ENCODE assay signal across 9 cellular contexts in genomic region chr14:90061849-90062794, GRCh38. TPM values are rescaled to one million over a fixed set of nuclear protein-coding genes. Genes with fewer than 3 reads are reported as not detected.
DNase-seq lines count a peak whose midpoint lies in the region; ATAC-seq and TF ChIP-seq lines count a peak whose summit lies in the region.
"Had no signal": no experiment of that assay in that cellular context is flagged by ENCODE, and none has a peak within 500 bp of the region (broad histone marks: within the 10 kb centered on the region; RNA-seq: fewer than 3 reads in every experiment).

Gene KCNK13, plus strand, starts transcription at chr14:90061994. Its CDS starts 212 bp downstream, at chr14:90062206.

- ATAC-seq in memory B cell (ENCODE audit: low read depth) (peak; percentile 21), upper lobe of right lung (peak; percentile 57), HG03280 (IDR thresholded peaks at IDR 0.05; ENCODE audit: unreplicated experiment) (no peak)

- no peaks in the 10 kb centered on the region for H3K36me3 Mint-ChIP-seq in memory B cell

- H3K4me3 ChIP-seq in OCI-LY7 (ENCODE audit: low read depth, low read length, poor library complexity, severe bottlenecking), result no peak within 1 kb of the TSS
- H3K4me3 ChIP-seq in coronary artery, result peak within 1 kb of the TSS; percentile 72
- H3K4me3 ChIP-seq in upper lobe of right lung, result peak within 1 kb of the TSS; percentile 45

- no peaks in the 10 kb centered on the region; the same call in 1 of the 2 replicates for H4K20me1 ChIP-seq in OCI-LY7 (ENCODE audit: insufficient read depth, low read length)

- peak within 1 kb of the TSS; percentile 88 for H3K4me3 Mint-ChIP-seq in memory B cell

- no TSS peak for BruUV-seq in OCI-LY7 (replicated peaks; lab: Mats Ljungman, UMichigan)

- H3K9me3 Mint-ChIP-seq in memory B cell, result peaks cover 7% of the 10 kb centered on the region

- H3K36me3 ChIP-seq in OCI-LY7 (ENCODE audit: insufficient read depth, low read length), result no peaks in the 10 kb centered on the region
- no peaks in the 10 kb centered on the region for H3K36me3 ChIP-seq in upper lobe of right lung
- H3K36me3 ChIP-seq: adrenal gland had no signal

- H3K4me1 Mint-ChIP-seq in memory B cell, result peaks cover 22% of the 10 kb centered on the region

- TF ChIP-seq CTCF in OCI-LY7 (conservative IDR thresholded peaks at IDR 0.05; ENCODE audit: low read length), result no peak
- no peak for TF ChIP-seq CTCF in coronary artery (IDR thresholded peaks at IDR 0.05)
- no peak for TF ChIP-seq CTCF in upper lobe of right lung (IDR thresholded peaks at IDR 0.05)

- H3K9me2 ChIP-seq in OCI-LY7 (ENCODE audit: insufficient read depth, low read length), result no peaks in the 10 kb centered on the region

- CTCF ChIA-PET in OCI-LY7 (lab: Charles Lee; ENCODE audit: unreplicated experiment), result no interaction called here

- H3K9me3 ChIP-seq in OCI-LY7 (ENCODE audit: low read length) (peaks cover 4% of the 10 kb centered on the region; the same call in 1 of the 2 replicates), upper lobe of right lung (no peaks in the 10 kb centered on the region)
- H3K9me3 ChIP-seq: adrenal gland had no signal

- peak; percentile 30 for DNase-seq in stimulated activated CD4-positive, alpha-beta T cell treated with anti-CD3 and anti-CD28 coated beads, Interleukin-15, amount 100 ng/mL, for 24 hours
- no peak for DNase-seq in stimulated activated CD4-positive, alpha-beta T cell treated with anti-CD3 and anti-CD28 coated beads, Interleukin-4, amount 100 ng/mL, for 24 hours
- DNase-seq in OCI-LY7 (ENCODE audit: low spot score) (no peak), coronary artery (ENCODE audit: low spot score) (no peak), memory B cell (ENCODE audit: low spot score in 2 of 2) (peak in 1 of 2 donors; percentile 17), upper lobe of right lung (no peak)
- no peak for DNase-seq in effector CD8-positive, alpha-beta T cell (lab: John Stamatoyannopoulos, UW)

- H3K27ac ChIP-seq in OCI-LY7 (ENCODE audit: low read depth, low read length, poor library complexity, severe bottlenecking) (no peak within 1 kb of the TSS), coronary artery (no peak within 1 kb of the TSS), upper lobe of right lung (no peak within 1 kb of the TSS)

- POLR2A ChIA-PET in OCI-LY7 (lab: Charles Lee), result no interaction called here

- H3K4me2 ChIP-seq in OCI-LY7 (ENCODE audit: low read length), result peak within 1 kb of the TSS; percentile 49; the same call in 1 of the 2 replicates

- peaks cover 76% of the 10 kb centered on the region for H3K27me3 ChIP-seq in upper lobe of right lung

- intact Hi-C loops in OCI-LY7 (cut with micrococcal nuclease; ENCODE audit: unreplicated experiment) (no loop called here), upper lobe of right lung (cut with DNase I) (no loop called here)

- peaks cover 37% of the 10 kb centered on the region for H3K27me3 Mint-ChIP-seq in memory B cell

- H2AFZ ChIP-seq in OCI-LY7 (ENCODE audit: low read length), result no peak within 1 kb of the TSS

- H3K27ac Mint-ChIP-seq in memory B cell, result no peak within 1 kb of the TSS

- H3K79me2 ChIP-seq in OCI-LY7 (ENCODE audit: insufficient read depth, low read depth, low read length), result no peaks in the 10 kb centered on the region

- H3K4me1 ChIP-seq in OCI-LY7 (ENCODE audit: insufficient read depth, low read length, poor library complexity, severe bottlenecking) (no peaks in the 10 kb centered on the region), upper lobe of right lung (peaks cover 27% of the 10 kb centered on the region)

RNA-seq across cellular contexts. Expression of gene KCNK13, which starts in this region (rescaled TPM):
- total RNA-seq in OCI-LY7 (2014; rRNA removed; shearing (Covaris generic)), result not detected in 2 replicates
- total RNA-seq in OCI-LY7 (2022), result not detected in 2 replicates
- 0.81 TPM for total RNA-seq in upper lobe of right lung

Comparison
In these comparisons a context has a peak if more than half of its experiments do, and no peak if none do; other contexts are left out.
1. Peak in ATAC-seq and H3K4me3 ChIP-seq in upper lobe of right lung; RNA of the gene not detected or under 1 TPM.